11 cellular contexts compared by ENCODE assay signal in the genomic region with DNA sequence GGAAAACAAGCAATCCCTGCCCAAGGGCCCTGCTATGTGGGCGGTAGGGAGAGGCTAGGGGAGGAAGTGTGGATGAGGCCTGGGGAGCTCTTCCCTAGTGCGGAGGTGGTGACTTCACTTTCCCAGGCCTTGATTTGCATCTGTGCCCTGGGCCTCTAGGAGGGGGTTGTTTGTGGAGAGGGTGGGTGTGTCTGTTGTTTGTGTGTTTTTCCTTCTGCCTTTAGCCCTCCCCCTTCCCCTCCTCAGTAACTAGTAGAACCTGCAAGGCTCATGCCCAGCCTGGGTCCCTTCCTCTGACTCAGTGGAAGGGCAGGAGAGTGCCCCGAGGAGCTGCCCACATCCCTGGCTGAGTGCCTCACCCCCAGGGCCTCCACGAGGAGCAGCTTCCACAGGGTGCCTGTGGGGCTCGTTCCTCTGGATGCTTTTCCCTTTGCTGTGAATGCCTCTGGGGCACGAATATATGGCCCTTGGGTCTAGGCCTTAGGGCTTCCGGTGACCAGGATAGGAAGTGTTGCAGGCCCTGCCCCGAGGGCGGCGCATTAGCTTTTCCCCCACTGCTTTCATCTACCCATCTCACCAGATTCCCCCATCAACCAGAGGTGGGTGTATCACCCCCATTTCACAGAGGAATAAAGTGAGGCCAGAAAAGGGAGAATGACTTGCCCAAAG.
DNase-seq lines count a peak whose midpoint lies in the region; ATAC-seq lines count a peak whose summit lies in the region.
"Had no signal": no experiment of that assay in that cellular context is flagged by ENCODE, and none has a peak within 500 bp of the region (broad histone marks: within the 10 kb centered on the region; RNA-seq: fewer than 3 reads in every experiment).

No MANE protein-coding gene starts in this region.

- H3K27ac ChIP-seq in substantia nigra (ENCODE audit: low read depth, low read length, poor library complexity, severe bottlenecking), result no peak overlapping the region
- H3K27ac ChIP-seq: BLaER1 had no signal

- H3K36me3 Mint-ChIP-seq in stimulated activated naive B cell treated with anti-CD40 and anti-IgM and Interleukin-4, amounts not matched to agents 10 μg/mL and 1 μg/mL and 100 μg/mL, for 72 hours, result no peaks in the 10 kb centered on the region

- peaks cover 11 to 24% of the 10 kb centered on the region in 2 donors for H3K27me3 Mint-ChIP-seq in stimulated activated naive B cell treated with anti-CD40 and anti-IgM and Interleukin-4, amounts not matched to agents 10 μg/mL and 1 μg/mL and 100 μg/mL, for 72 hours

- no peak overlapping the region for H3K4me3 ChIP-seq in MG63
- H3K4me3 ChIP-seq: BLaER1 had no signal

- DNase-seq in DMS53 treated with DMSO at 0.1 percent for 48 hours (lab: John Stamatoyannopoulos, UW; ENCODE audit: unreplicated experiment) (peak; percentile 10), MG63 (peak; percentile 59), T47D (ENCODE audit: low read depth in 1 of 2, low spot score in 1 of 2) (peak; percentile 37 to 94), kidney tubule cell (ENCODE audit: low spot score) (peak; percentile 88), KG1 (lab: John Stamatoyannopoulos, UW) (no peak), substantia nigra (lab: John Stamatoyannopoulos, UW) (no peak)
- no peak for DNase-seq in stimulated activated naive B cell treated with anti-CD40 and anti-IgM and Interleukin-4, amounts not matched to agents 10 μg/mL and 1 μg/mL and 100 μg/mL, for 72 hours
- DNase-seq: NCI-H2171 treated with DMSO at 0.1 percent for 48 hours, retina had no signal

- no peak overlapping the region for H3K4me3 Mint-ChIP-seq in stimulated activated naive B cell treated with anti-CD40 and anti-IgM and Interleukin-4, amounts not matched to agents 10 μg/mL and 1 μg/mL and 100 μg/mL, for 72 hours

- H3K9me3 Mint-ChIP-seq in stimulated activated naive B cell treated with anti-CD40 and anti-IgM and Interleukin-4, amounts not matched to agents 10 μg/mL and 1 μg/mL and 100 μg/mL, for 72 hours, result no peaks in the 10 kb centered on the region

- ATAC-seq in HG03039 (IDR thresholded peaks at IDR 0.05; ENCODE audit: unreplicated experiment), result no peak
- no peak for ATAC-seq in stimulated activated naive B cell treated with anti-CD40 and anti-IgM and Interleukin-4, amounts not matched to agents 10 μg/mL and 1 μg/mL and 100 μg/mL, for 72 hours (replicated peaks)

- H3K27me3 ChIP-seq in MG63, result no peaks in the 10 kb centered on the region
- H3K27me3 ChIP-seq: BLaER1 had no signal

- H3K36me3 ChIP-seq in MG63, result no peaks in the 10 kb centered on the region
- H3K36me3 ChIP-seq: BLaER1 had no signal

- peaks cover 47 to 63% of the 10 kb centered on the region in 2 donors for H3K4me1 Mint-ChIP-seq in stimulated activated naive B cell treated with anti-CD40 and anti-IgM and Interleukin-4, amounts not matched to agents 10 μg/mL and 1 μg/mL and 100 μg/mL, for 72 hours

- no peaks in the 10 kb centered on the region for H3K9me3 ChIP-seq in MG63
- H3K9me3 ChIP-seq: BLaER1 had no signal

- no peak overlapping the region for H3K27ac Mint-ChIP-seq in stimulated activated naive B cell treated with anti-CD40 and anti-IgM and Interleukin-4, amounts not matched to agents 10 μg/mL and 1 μg/mL and 100 μg/mL, for 72 hours

- in situ Hi-C loops in T47D (cut with HindIII; ENCODE audit: low pct_unique_long_range_greater_than_20kb, low sequenced_read_pairs), result no loop called here

Comparison
In these comparisons a context has a peak if more than half of its experiments do, and no peak if none do; other contexts are left out.
1. DNase-seq: peak in DMS53 treated with DMSO at 0.1 percent for 48 hours (single experiment), MG63 (single experiment), T47D (2 of 2) and kidney tubule cell (single experiment); none in KG1 (single experiment), substantia nigra (0 of 49) and stimulated activated naive B cell treated with anti-CD40 and anti-IgM and Interleukin-4, amounts not matched to agents 10 μg/mL and 1 μg/mL and 100 μg/mL, for 72 hours (single experiment).